16 cellular contexts compared by ENCODE assay signal in genomic region chr5:168305281-168305680, GRCh38. TPM values are rescaled to one million over a fixed set of nuclear protein-coding genes. Genes with fewer than 3 reads are reported as not detected.
"Had no signal": no experiment of that assay in that cellular context is flagged by ENCODE, and none has a peak within 500 bp of the region (broad histone marks: within the 10 kb centered on the region; RNA-seq: fewer than 3 reads in every experiment).

No MANE protein-coding gene starts in this region.

- H3K27ac Mint-ChIP-seq: activated CD8-positive, alpha-beta T cell treated with anti-CD3 and anti-CD28 coated beads, Interleukin-2, amount 10 ng/mL, durations not matched to agents 7 days and 5 days; activated T-helper 1 cell treated with anti-CD3 and anti-CD28 coated beads, Interleukin-12 subunit alpha, Interleukin-12 subunit beta, Interleukin-2, Interleukin-4 antibody, amounts not matched to agents 30 ng/mL and 10 ng/mL and 1 ng/mL, durations not matched to agents 14 hours and 24 hours and 36 hours; stimulated activated effector memory CD8-positive, alpha-beta T cell treated with anti-CD3 and anti-CD28 coated beads, Interleukin-12 subunit alpha, Interleukin-12 subunit beta, amount 100 ng/mL, for 72 hours; T-helper 17 cell; WTC11 had no signal

- H3K4me1 Mint-ChIP-seq: central memory CD8-positive, alpha-beta T cell; stimulated activated effector memory CD8-positive, alpha-beta T cell treated with anti-CD3 and anti-CD28 coated beads, Interleukin-12 subunit alpha, Interleukin-12 subunit beta, amount 100 ng/mL, for 72 hours; T-helper 17 cell had no signal

- H3K4me3 Mint-ChIP-seq: activated CD8-positive, alpha-beta T cell treated with anti-CD3 and anti-CD28 coated beads, Interleukin-2, amount 10 ng/mL, durations not matched to agents 7 days and 5 days; activated T-helper 1 cell treated with anti-CD3 and anti-CD28 coated beads, Interleukin-12 subunit alpha, Interleukin-12 subunit beta, Interleukin-2, Interleukin-4 antibody, amounts not matched to agents 30 ng/mL and 10 ng/mL and 1 ng/mL, durations not matched to agents 14 hours and 24 hours and 36 hours; central memory CD8-positive, alpha-beta T cell; stimulated activated effector memory CD8-positive, alpha-beta T cell treated with anti-CD3 and anti-CD28 coated beads, Interleukin-12 subunit alpha, Interleukin-12 subunit beta, amount 100 ng/mL, for 72 hours; T-helper 17 cell; WTC11 had no signal

- H2AFZ ChIP-seq: hepatocyte had no signal

- DNase-seq: activated CD4-positive, alpha-beta T cell treated with anti-CD3 and anti-CD28 coated beads for 48 hours; activated CD8-positive, alpha-beta memory T cell treated with anti-CD3 and anti-CD28 coated beads, Interleukin-2, amount 50 U/mL, for 48 hours; activated CD8-positive, alpha-beta T cell treated with anti-CD3 and anti-CD28 coated beads, Interleukin-2, amount 10 ng/mL, durations not matched to agents 7 days and 5 days; activated naive CD4-positive, alpha-beta T cell treated with Interleukin-2 at 50 U/mL for 16 hours; cortex of kidney; effector memory CD4-positive, alpha-beta T cell; mesendoderm; right cardiac atrium; T-helper 17 cell had no signal

- H3K9me3 Mint-ChIP-seq: activated T-helper 1 cell treated with anti-CD3 and anti-CD28 coated beads, Interleukin-12 subunit alpha, Interleukin-12 subunit beta, Interleukin-2, Interleukin-4 antibody, amounts not matched to agents 30 ng/mL and 10 ng/mL and 1 ng/mL, durations not matched to agents 14 hours and 24 hours and 36 hours; central memory CD8-positive, alpha-beta T cell; stimulated activated effector memory CD8-positive, alpha-beta T cell treated with anti-CD3 and anti-CD28 coated beads, Interleukin-12 subunit alpha, Interleukin-12 subunit beta, amount 100 ng/mL, for 72 hours; WTC11 had no signal

- H3K36me3 ChIP-seq: tibial nerve had no signal

- H3K36me3 Mint-ChIP-seq: stimulated activated effector memory CD8-positive, alpha-beta T cell treated with anti-CD3 and anti-CD28 coated beads, Interleukin-12 subunit alpha, Interleukin-12 subunit beta, amount 100 ng/mL, for 72 hours had no signal

- ATAC-seq: activated CD8-positive, alpha-beta T cell treated with anti-CD3 and anti-CD28 coated beads, Interleukin-2, amount 10 ng/mL, durations not matched to agents 7 days and 5 days; right cardiac atrium; stimulated activated effector memory CD8-positive, alpha-beta T cell treated with anti-CD3 and anti-CD28 coated beads, Interleukin-12 subunit alpha, Interleukin-12 subunit beta, amount 100 ng/mL, for 72 hours; T-helper 17 cell; WTC11 had no signal

- H3K4me3 ChIP-seq: hepatocyte, tibial nerve had no signal

- H3K4me2 ChIP-seq: hepatocyte had no signal

- H3K27ac ChIP-seq: epithelial cell of prostate, hepatocyte, tibial nerve had no signal

- H3K4me1 ChIP-seq: tibial nerve had no signal

- H3K9me3 ChIP-seq: tibial nerve had no signal

- H3K27me3 ChIP-seq: hepatocyte, tibial nerve had no signal

RNA-seq across cellular contexts. Expression of gene WWC1, which starts 13.8 kb away (rescaled TPM):
- total RNA-seq: activated CD8-positive, alpha-beta T cell treated with anti-CD3 and anti-CD28 coated beads, Interleukin-2, amount 10 ng/mL, durations not matched to agents 7 days and 5 days had no signal
